9 cellular contexts compared by ENCODE assay signal in the genomic region with DNA sequence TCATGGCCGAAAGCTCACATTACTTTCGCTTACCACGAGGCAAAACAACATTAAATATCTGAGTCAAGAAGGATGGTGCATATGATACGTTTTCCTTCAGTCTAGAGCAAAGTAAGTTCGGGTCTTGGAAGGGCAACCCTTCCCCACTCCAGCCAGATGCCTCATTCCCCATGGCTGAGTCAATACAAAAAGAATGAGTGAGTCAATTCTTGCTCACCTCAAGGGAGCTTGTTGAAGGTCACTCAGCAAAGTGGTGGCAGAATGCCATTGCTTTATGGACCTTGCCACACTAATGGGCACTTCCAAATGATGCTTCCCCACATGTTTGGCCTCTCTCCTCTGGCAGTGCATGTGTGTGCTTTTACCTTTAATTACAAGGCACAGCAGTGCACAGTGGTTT.
DNase-seq lines count a peak whose midpoint lies in the region; ATAC-seq, FAIRE-seq and TF ChIP-seq lines count a peak whose summit lies in the region.
"Had no signal": no experiment of that assay in that cellular context is flagged by ENCODE, and none has a peak within 500 bp of the region (broad histone marks: within the 10 kb centered on the region; RNA-seq: fewer than 3 reads in every experiment).

No MANE protein-coding gene starts in this region.

- peaks cover 19% of the 10 kb centered on the region for H3K4me1 Mint-ChIP-seq in astrocyte (ENCODE audit: low read depth, unreplicated experiment)

- H3K4me2 ChIP-seq in astrocyte (ENCODE audit: low read length), result peak overlapping the region; percentile 63

- FAIRE-seq in astrocyte (lab: Jason Lieb, UNC), result peak; percentile 73

- peak overlapping the region; percentile 59 for H3K27ac ChIP-seq in astrocyte (ENCODE audit: low read depth, low read length)
- H3K27ac ChIP-seq: left ventricle myocardium inferior had no signal

- no peaks in the 10 kb centered on the region for H3K27me3 ChIP-seq in astrocyte (ENCODE audit: insufficient read depth, low read length)

- no peaks in the 10 kb centered on the region for H3K27me3 Mint-ChIP-seq in astrocyte (ENCODE audit: low read depth, unreplicated experiment)

- no peak overlapping the region for H3K27ac Mint-ChIP-seq in astrocyte (ENCODE audit: unreplicated experiment)

- no peak for ATAC-seq in GM18861 (IDR thresholded peaks at IDR 0.05; ENCODE audit: unreplicated experiment)
- ATAC-seq in HG03139 (IDR thresholded peaks at IDR 0.05; ENCODE audit: unreplicated experiment), result no peak
- ATAC-seq: esophagus mucosa had no signal

- no peak overlapping the region for H2AFZ ChIP-seq in astrocyte (ENCODE audit: low read depth, low read length)

- H4K20me1 ChIP-seq in astrocyte (ENCODE audit: insufficient read depth, low read length), result no peaks in the 10 kb centered on the region

- H3K4me3 Mint-ChIP-seq in astrocyte (ENCODE audit: unreplicated experiment), result no peak overlapping the region

- no peaks in the 10 kb centered on the region for H3K36me3 ChIP-seq in astrocyte (ENCODE audit: insufficient read depth, low read length)
- H3K36me3 ChIP-seq: left ventricle myocardium inferior had no signal

- peaks cover 4% of the 10 kb centered on the region for H3K9me3 Mint-ChIP-seq in astrocyte (ENCODE audit: unreplicated experiment)

- no peak for TF ChIP-seq EP300 in Ishikawa (IDR thresholded peaks at IDR 0.05; ENCODE audit: borderline replicate concordance)

- no peak for TF ChIP-seq CTCF in astrocyte (IDR thresholded peaks at IDR 0.05; ENCODE audit: insufficient read depth, low read depth, low read length)

- H3K4me3 ChIP-seq in astrocyte (ENCODE audit: insufficient read depth, low read depth, low read length), result no peak overlapping the region
- H3K4me3 ChIP-seq: left ventricle myocardium inferior had no signal

- no peaks in the 10 kb centered on the region for H3K36me3 Mint-ChIP-seq in astrocyte (ENCODE audit: low read depth, unreplicated experiment)

- DNase-seq in EH (ENCODE audit: low read depth) (peak; percentile 34), astrocyte (ENCODE audit: low read depth) (peak; percentile 98), myocyte (ENCODE audit: low read depth) (peak; percentile 1), HT-29 (ENCODE audit: low spot score) (no peak)
- DNase-seq: left ventricle myocardium inferior had no signal

- no peaks in the 10 kb centered on the region for H3K9me3 ChIP-seq in astrocyte (ENCODE audit: insufficient read depth, low read depth, low read length)
- H3K9me3 ChIP-seq: left ventricle myocardium inferior had no signal

- H3K79me2 ChIP-seq in astrocyte (ENCODE audit: insufficient read depth, low read length), result no peaks in the 10 kb centered on the region

- peaks cover 18% of the 10 kb centered on the region for H3K4me1 ChIP-seq in astrocyte (ENCODE audit: insufficient read depth, low read length)
- H3K4me1 ChIP-seq: left ventricle myocardium inferior had no signal

- no peak overlapping the region for H3K9ac ChIP-seq in astrocyte (ENCODE audit: low read length)

- no peak for TF ChIP-seq RAD21 in Ishikawa (IDR thresholded peaks at IDR 0.05; ENCODE audit: low read depth)

TF ChIP-seq in Ishikawa, 13 proteins besides CTCF, POLR2A, EP300 and RAD21:
- TF ChIP-seq, protein P1, sequence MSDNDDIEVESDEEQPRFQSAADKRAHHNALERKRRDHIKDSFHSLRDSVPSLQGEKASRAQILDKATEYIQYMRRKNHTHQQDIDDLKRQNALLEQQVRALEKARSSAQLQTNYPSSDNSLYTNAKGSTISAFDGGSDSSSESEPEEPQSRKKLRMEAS (IDR thresholded peaks at IDR 0.05), result no peak
- 0 out of 2 replicates have a peak, but pooled peaks have one; percentile 14 for TF ChIP-seq NFIC (IDR thresholded peaks at IDR 0.05)
